Comparison of ENCODE assay signal across 10 cellular contexts in the genomic region with DNA sequence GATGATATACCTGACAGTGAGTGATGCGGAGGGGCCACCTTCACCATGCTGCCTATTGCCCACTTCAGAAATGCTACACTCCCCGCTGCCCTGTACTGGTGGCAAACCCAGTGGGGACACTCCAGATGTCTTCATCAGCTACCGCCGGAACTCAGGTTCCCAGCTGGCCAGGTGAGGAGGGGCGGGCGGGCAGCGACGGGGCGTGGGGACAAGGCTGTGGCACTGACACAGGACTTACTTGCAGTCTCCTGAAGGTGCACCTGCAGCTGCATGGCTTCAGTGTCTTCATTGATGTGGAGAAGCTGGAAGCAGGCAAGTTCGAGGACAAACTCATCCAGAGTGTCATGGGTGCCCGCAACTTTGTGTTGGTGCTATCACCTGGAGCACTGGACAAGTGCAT. TPM values are rescaled to one million over a fixed set of nuclear protein-coding genes. Genes with fewer than 3 reads are reported as not detected.
"Had no signal": no experiment of that assay in that cellular context is flagged by ENCODE, and none has a peak within 500 bp of the region (broad histone marks: within the 10 kb centered on the region; RNA-seq: fewer than 3 reads in every experiment).

No MANE protein-coding gene starts in this region.

- DNase-seq: HFFc6, KBM-7 had no signal

- H3K4me3 ChIP-seq: GM23338, HAP-1 had no signal

- H3K9me3 ChIP-seq: HAP-1 had no signal

- ATAC-seq: GM23338, HCT116, HepG2 had no signal

- H3K27ac ChIP-seq: HL-60 had no signal

- H3K4me1 ChIP-seq: HAP-1 had no signal

- H3K4me2 ChIP-seq: GM23338 had no signal

- H2AFZ ChIP-seq: GM23338 had no signal

RNA-seq across cellular contexts. Expression of a gene that starts 18.0 kb away (rescaled TPM):
- total RNA-seq: GM23338, H1, HT1080 had no signal
- polyA plus RNA-seq: IgD-negative memory B cell had no signal

RNA-seq across cellular contexts. Expression of a gene that starts 23.1 kb away (rescaled TPM):
- total RNA-seq: GM23338, H1, HepG2, HFFc6, HT1080 had no signal
- polyA plus RNA-seq: GM23338, H1, HepG2, IgD-negative memory B cell had no signal
